ENCODE assay signal across 34 cellular contexts in genomic region chr1:68653882-68654281, GRCh38.
"Had no signal": no experiment of that assay in that cellular context is flagged by ENCODE, and none has a peak within 500 bp of the region (broad histone marks: within the 10 kb centered on the region; RNA-seq: fewer than 3 reads in every experiment).

No MANE protein-coding gene starts in this region.

- H3K4me1 ChIP-seq: adrenal gland, ascending aorta, body of pancreas, breast epithelium had no signal

- H3K27ac ChIP-seq: adrenal gland, ascending aorta, body of pancreas, brain microvascular endothelial cell, breast epithelium, cardiac muscle cell had no signal

- H3K36me3 ChIP-seq: adrenal gland, ascending aorta, brain microvascular endothelial cell, breast epithelium, cardiac muscle cell had no signal

- DNase-seq: activated effector memory CD4-positive, alpha-beta T cell treated with anti-CD3 and anti-CD28 coated beads, Interleukin-2, amount 50 U/mL, for 16 hours; activated effector memory CD4-positive, alpha-beta T cell treated with Interleukin-2 at 50 U/mL for 16 hours; activated gamma-delta T cell; activated gamma-delta T cell treated with Interleukin-2 at 50 U/mL for 16 hours; activated naive CD4-positive, alpha-beta T cell; activated naive CD4-positive, alpha-beta T cell treated with anti-CD3 and anti-CD28 coated beads for 36 hours; activated naive CD4-positive, alpha-beta T cell treated with anti-CD3 and anti-CD28 coated beads, Interleukin-2, amount 10 ng/mL, durations not matched to agents 7 days and 5 days; activated naive CD4-positive, alpha-beta T cell treated with anti-CD3 and anti-CD28 coated beads, Interleukin-2, amount 50 U/mL, for 16 hours; activated naive CD4-positive, alpha-beta T cell treated with Interleukin-2 at 50 U/mL for 16 hours; activated naive CD8-positive, alpha-beta T cell treated with anti-CD3 and anti-CD28 coated beads for 36 hours; activated naive CD8-positive, alpha-beta T cell treated with anti-CD3 and anti-CD28 coated beads, Interleukin-2, amount 10 ng/mL, durations not matched to agents 7 days and 5 days; activated naive CD8-positive, alpha-beta T cell treated with anti-CD3 and anti-CD28 coated beads, Interleukin-2, amount 50 U/mL, for 24 hours; activated T-cell treated with anti-CD3 and anti-CD28 coated beads, Interleukin-2, amount 50 U/mL, for 1 hour; activated T-cell treated with anti-CD3 and anti-CD28 coated beads, Interleukin-2, amount 50 U/mL, for 24 hours; activated T-cell treated with anti-CD3 and anti-CD28 coated beads, Interleukin-2, amount 50 U/mL, for 4 hours; activated T-cell treated with anti-CD3 and anti-CD28 coated beads, Interleukin-2, amount 50 U/mL, for 48 hours; activated T-cell treated with anti-CD3 and anti-CD28 coated beads, Interleukin-2, amount 50 U/mL, for 72 hours; adrenal gland; amniotic stem cell; amygdala; anterior cingulate cortex; aorta; body of pancreas; brain microvascular endothelial cell; caudate nucleus; central memory CD4-positive, alpha-beta T cell; cerebellar nuclear complex had no signal

- FAIRE-seq: astrocyte, bronchial epithelial cell had no signal

- H3K27me3 ChIP-seq: adrenal gland, ascending aorta, body of pancreas, brain microvascular endothelial cell, breast epithelium, cardiac muscle cell had no signal

- ATAC-seq: activated naive CD4-positive, alpha-beta T cell treated with anti-CD3 and anti-CD28 coated beads, Interleukin-2, amount 50 U/mL, for 72 hours; activated naive CD8-positive, alpha-beta T cell treated with anti-CD3 and anti-CD28 coated beads, Interleukin-2, amount 50 U/mL, for 24 hours; activated T-cell treated with anti-CD3 and anti-CD28 coated beads, Interleukin-2, amount 50 U/mL, for 4 hours; activated T-cell treated with anti-CD3 and anti-CD28 coated beads, Interleukin-2, amount 50 U/mL, for 72 hours; activated T-helper 17 cell treated with anti-CD3 and anti-CD28 coated beads, Interleukin-2, amount 50 U/mL, for 72 hours; body of pancreas had no signal

- H3K4me3 ChIP-seq: adrenal gland, ascending aorta, body of pancreas, breast epithelium, cardiac muscle cell had no signal

- H3K9me3 ChIP-seq: ascending aorta, body of pancreas, breast epithelium had no signal
